In the genomic region with DNA sequence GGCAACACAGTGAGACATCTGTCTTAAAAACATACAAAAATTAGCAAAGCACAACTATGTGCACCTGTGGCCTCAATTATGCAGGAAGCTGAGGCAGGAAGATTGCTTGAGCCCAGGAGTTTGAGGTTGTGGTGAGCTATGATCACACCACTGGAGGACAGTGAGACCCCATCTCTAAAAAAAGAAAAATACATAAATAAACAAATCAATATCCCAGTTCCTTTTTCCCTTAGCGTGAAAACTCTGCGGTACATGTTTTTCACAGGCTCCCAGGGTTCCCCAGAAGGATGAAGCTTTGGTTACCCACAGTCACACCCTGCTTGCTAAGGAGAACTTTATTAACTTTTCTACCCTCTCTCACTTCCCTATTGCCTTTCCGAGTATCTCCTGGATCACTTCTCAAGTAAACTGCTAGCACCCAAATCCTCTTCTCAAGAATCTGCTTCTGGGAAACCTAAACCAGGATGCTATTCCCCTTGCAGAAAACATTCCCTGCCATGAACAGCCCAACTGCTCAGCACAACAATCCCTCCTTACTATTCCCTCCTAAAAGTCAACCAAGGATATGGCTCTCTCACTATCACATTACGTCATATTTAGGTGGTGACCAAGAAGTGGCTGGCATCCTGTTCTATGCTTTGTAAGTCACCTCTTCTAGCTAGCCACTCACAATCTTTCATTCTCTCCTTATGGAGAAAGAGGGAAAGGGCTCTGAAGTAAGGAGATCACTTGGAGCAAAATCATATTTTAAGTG, we compare ENCODE assay signal across 11 cellular contexts.
DNase-seq lines count a peak whose midpoint lies in the region; ATAC-seq and TF ChIP-seq lines count a peak whose summit lies in the region.
"Had no signal": no experiment of that assay in that cellular context is flagged by ENCODE, and none has a peak within 500 bp of the region (broad histone marks: within the 10 kb centered on the region; RNA-seq: fewer than 3 reads in every experiment).

No MANE protein-coding gene starts in this region.

- peak overlapping the region; percentile 69 to 97 (median 88) for H3K27ac Mint-ChIP-seq in CD8-positive, alpha-beta memory T cell
- H3K27ac Mint-ChIP-seq in activated T-helper 17 cell treated with anti-CD3 and anti-CD28 coated beads, Interleukin-2, amount 50 U/mL, for 72 hours: no peak overlapping the region
- no peak overlapping the region for H3K27ac Mint-ChIP-seq in osteocyte (ENCODE audit: unreplicated experiment)

- H2AFZ ChIP-seq in mesenchymal stem cell (ENCODE audit: low read depth, low read length): no peak overlapping the region

- no peak overlapping the region for H3K14ac ChIP-seq in mesenchymal stem cell (ENCODE audit: low read length in 2 of 2)

- no peaks in the 10 kb centered on the region for H3K27me3 ChIP-seq in CD8-positive, alpha-beta memory T cell (ENCODE audit: insufficient read depth, low read length, poor library complexity, severe bottlenecking)
- H3K27me3 ChIP-seq in mesenchymal stem cell (ENCODE audit: control insufficient read depth in 1 of 2, insufficient read depth in 1 of 2, low read length in 2 of 2): no peaks in the 10 kb centered on the region
- H3K27me3 ChIP-seq in esophagus squamous epithelium: no peaks in the 10 kb centered on the region

- 96% methylated on average over 4 of the region's 4 CpGs for WGBS in mesenchymal stem cell
- 83 to 91% methylated on average over 4 of the region's 4 CpGs for WGBS in esophagus squamous epithelium, 2 donors

- TF ChIP-seq CTCF in osteocyte (IDR thresholded peaks at IDR 0.05) (no peak), esophagus squamous epithelium (IDR thresholded peaks at IDR 0.05) (no peak)

- POLR2A ChIA-PET in CD8-positive, alpha-beta memory T cell (lab: Charles Lee): interaction anchor here (0.5 to 0.6 kb wide), 2 partner anchors 10 to 657 kb away, joined by 3 to 4 read pairs; no protein-coding TSS in a partner anchor

- H2AK5ac ChIP-seq in mesenchymal stem cell (ENCODE audit: low read length, severe bottlenecking): no peak overlapping the region

- no peaks in the 10 kb centered on the region for H3K9me3 Mint-ChIP-seq in CD8-positive, alpha-beta memory T cell
- no peaks in the 10 kb centered on the region for H3K9me3 Mint-ChIP-seq in activated T-helper 17 cell treated with anti-CD3 and anti-CD28 coated beads, Interleukin-2, amount 50 U/mL, for 72 hours
- no peaks in the 10 kb centered on the region for H3K9me3 Mint-ChIP-seq in osteocyte (ENCODE audit: unreplicated experiment)

- no peaks in the 10 kb centered on the region for H3K36me3 ChIP-seq in CD8-positive, alpha-beta memory T cell (ENCODE audit: insufficient read depth, low read length)
- no peaks in the 10 kb centered on the region for H3K36me3 ChIP-seq in mesenchymal stem cell (ENCODE audit: control insufficient read depth in 1 of 2, insufficient read depth in 2 of 2, low read depth in 1 of 2, low read length in 2 of 2)
- H3K36me3 ChIP-seq in esophagus squamous epithelium: no peaks in the 10 kb centered on the region

- H3K4me1 Mint-ChIP-seq in CD8-positive, alpha-beta memory T cell: peaks cover 79 to 93% (median 87%) of the 10 kb centered on the region in 3 donors
- peaks cover 48% of the 10 kb centered on the region for H3K4me1 Mint-ChIP-seq in activated T-helper 17 cell treated with anti-CD3 and anti-CD28 coated beads, Interleukin-2, amount 50 U/mL, for 72 hours
- H3K4me1 Mint-ChIP-seq in osteocyte (ENCODE audit: unreplicated experiment): peaks cover 21% of the 10 kb centered on the region

- H3K23ac ChIP-seq in mesenchymal stem cell (ENCODE audit: low read length in 2 of 2): no peak overlapping the region

- no peak overlapping the region for H2BK120ac ChIP-seq in mesenchymal stem cell (ENCODE audit: low read depth, low read length)

- peak overlapping the region; percentile 6 for H3K4me3 ChIP-seq in CD8-positive, alpha-beta memory T cell (ENCODE audit: low read length)
- H3K4me3 ChIP-seq in mesenchymal stem cell (ENCODE audit: insufficient read depth in 1 of 2, low read depth in 1 of 2, low read length in 2 of 2): no peak overlapping the region
- H3K4me3 ChIP-seq in esophagus squamous epithelium: no peak overlapping the region

- no peak overlapping the region for H4K8ac ChIP-seq in mesenchymal stem cell (ENCODE audit: low read length)

- intact Hi-C loops in esophagus squamous epithelium (cut with DNase I): no loop called here

- peak overlapping the region; percentile 7 to 81 (median 62) for H3K4me3 Mint-ChIP-seq in CD8-positive, alpha-beta memory T cell
- peak overlapping the region; percentile 79 for H3K4me3 Mint-ChIP-seq in activated T-helper 17 cell treated with anti-CD3 and anti-CD28 coated beads, Interleukin-2, amount 50 U/mL, for 72 hours
- no peak overlapping the region for H3K4me3 Mint-ChIP-seq in osteocyte (ENCODE audit: unreplicated experiment)

- no peak overlapping the region for H3K27ac ChIP-seq in CD8-positive, alpha-beta memory T cell (ENCODE audit: low read depth, low read length)
- no peak overlapping the region for H3K27ac ChIP-seq in mesenchymal stem cell (ENCODE audit: low read length, poor library complexity, severe bottlenecking)
- no peak overlapping the region for H3K27ac ChIP-seq in esophagus squamous epithelium

- no peak overlapping the region for H2BK5ac ChIP-seq in mesenchymal stem cell (ENCODE audit: low read depth, low read length, poor library complexity, severe bottlenecking)

- ATAC-seq in GM19397 (IDR thresholded peaks at IDR 0.05; ENCODE audit: unreplicated experiment) (peak; percentile 43), HG03108 (IDR thresholded peaks at IDR 0.05; ENCODE audit: unreplicated experiment) (peak; percentile 55)
- no peak for ATAC-seq in activated T-helper 17 cell treated with anti-CD3 and anti-CD28 coated beads, Interleukin-2, amount 50 U/mL, for 72 hours (replicated peaks)

- no peak overlapping the region for H3K9ac ChIP-seq in mesenchymal stem cell (ENCODE audit: low read length)

- no peak overlapping the region for H2BK15ac ChIP-seq in mesenchymal stem cell (ENCODE audit: low read depth, poor library complexity, severe bottlenecking)

- no peak overlapping the region for H3K4ac ChIP-seq in mesenchymal stem cell (ENCODE audit: low read depth in 1 of 2, low read length in 2 of 2)

- no peaks in the 10 kb centered on the region for H3K27me3 Mint-ChIP-seq in CD8-positive, alpha-beta memory T cell
- no peaks in the 10 kb centered on the region for H3K27me3 Mint-ChIP-seq in activated T-helper 17 cell treated with anti-CD3 and anti-CD28 coated beads, Interleukin-2, amount 50 U/mL, for 72 hours
- peaks cover 2% of the 10 kb centered on the region for H3K27me3 Mint-ChIP-seq in osteocyte (ENCODE audit: unreplicated experiment)

- no peaks in the 10 kb centered on the region for H3K9me3 ChIP-seq in CD8-positive, alpha-beta memory T cell (ENCODE audit: low read length)
- no peaks in the 10 kb centered on the region for H3K9me3 ChIP-seq in mesenchymal stem cell (ENCODE audit: control insufficient read depth, low read length)
- no peaks in the 10 kb centered on the region for H3K9me3 ChIP-seq in esophagus squamous epithelium

- TF ChIP-seq POLR2A in esophagus squamous epithelium (IDR thresholded peaks at IDR 0.05): no peak

- no peak overlapping the region for H3K4me2 ChIP-seq in mesenchymal stem cell (ENCODE audit: low read length, poor library complexity, severe bottlenecking)

- no peak overlapping the region for H4K91ac ChIP-seq in mesenchymal stem cell (ENCODE audit: low read length)

- no peak overlapping the region for H3K18ac ChIP-seq in mesenchymal stem cell (ENCODE audit: low read depth in 1 of 2, low read length in 2 of 2)

- no peak for DNase-seq in CD8-positive, alpha-beta memory T cell
- no peak for DNase-seq in mesenchymal stem cell
- DNase-seq in osteocyte (ENCODE audit: extremely low spot score, unreplicated experiment): no peak
- DNase-seq in GM03348 (ENCODE audit: low spot score): no peak
- DNase-seq in esophagus squamous epithelium (lab: John Stamatoyannopoulos, UW): no peak
- DNase-seq: effector CD4-positive, alpha-beta T cell; kidney glomerular epithelial cell; NK-92 treated with Interleukin-12 subunit alpha and Interleukin-12 subunit beta, amount 100 ng/mL, for 24 hours had no signal

- H3K4me1 ChIP-seq in CD8-positive, alpha-beta memory T cell (ENCODE audit: insufficient read depth, low read length): peaks cover 80% of the 10 kb centered on the region
- H3K4me1 ChIP-seq in mesenchymal stem cell (ENCODE audit: control insufficient read depth, insufficient read depth, low read depth, low read length) (peaks cover 2% of the 10 kb centered on the region), esophagus squamous epithelium (peaks cover 0 to 22% (median 6%) of the 10 kb centered on the region in 3 donors)

- peaks cover 0 to 26% (median 7%) of the 10 kb centered on the region in 3 donors for H3K36me3 Mint-ChIP-seq in CD8-positive, alpha-beta memory T cell
- H3K36me3 Mint-ChIP-seq in activated T-helper 17 cell treated with anti-CD3 and anti-CD28 coated beads, Interleukin-2, amount 50 U/mL, for 72 hours (ENCODE audit: low read depth): peaks cover 8% of the 10 kb centered on the region
- H3K36me3 Mint-ChIP-seq in osteocyte (ENCODE audit: unreplicated experiment): no peaks in the 10 kb centered on the region

- H2BK12ac ChIP-seq in mesenchymal stem cell (ENCODE audit: low read length in 2 of 2): peak overlapping the region in 1 of 2 experiments; percentile 42

- CTCF ChIA-PET in CD8-positive, alpha-beta memory T cell (lab: Charles Lee): interaction anchor here (1.0 to 3.6 kb wide), 2 partner anchors 41 to 43 kb away, joined by 3 to 19 read pairs; no protein-coding TSS in a partner anchor

- H3K79me1 ChIP-seq in mesenchymal stem cell (replicated peaks; ENCODE audit: low read length, poor library complexity, severe bottlenecking): no peaks in the 10 kb centered on the region

Comparison
In these comparisons a context has a peak if more than half of its experiments do, and no peak if none do; other contexts are left out.
1. H3K27ac Mint-ChIP-seq: peak in CD8-positive, alpha-beta memory T cell (8 of 8); none in activated T-helper 17 cell treated with anti-CD3 and anti-CD28 coated beads, Interleukin-2, amount 50 U/mL, for 72 hours (single experiment) and osteocyte (single experiment).